Comparison of ENCODE assay signal across 29 cellular contexts in the genomic region with DNA sequence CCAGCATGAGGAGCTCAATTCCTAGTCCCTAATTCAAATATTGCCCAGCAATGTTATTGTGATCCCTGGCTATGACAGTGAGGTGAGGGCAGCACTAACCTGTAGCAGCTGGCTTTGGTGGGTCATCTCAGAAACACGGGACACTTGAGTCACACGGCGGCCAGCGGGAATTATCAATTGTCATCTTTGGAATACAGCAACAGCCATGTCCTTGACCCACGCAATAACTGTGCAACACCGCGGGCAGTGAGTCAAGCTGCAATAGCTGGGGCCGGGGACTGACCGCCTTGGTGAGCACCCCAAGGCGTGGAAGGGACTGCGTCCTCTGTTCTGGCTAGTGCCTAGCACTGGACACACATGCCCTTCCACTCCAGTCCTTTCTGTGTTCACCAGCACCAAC.
A peak's percentile ranks its signal among the peaks of the same experiment; 100 is the strongest.
DNase-seq lines count a peak whose midpoint lies in the region; ATAC-seq, FAIRE-seq and TF ChIP-seq lines count a peak whose summit lies in the region.
"Had no signal": no experiment of that assay in that cellular context is flagged by ENCODE, and none has a peak within 500 bp of the region (broad histone marks: within the 10 kb centered on the region; RNA-seq: fewer than 3 reads in every experiment).

No MANE protein-coding gene starts in this region.

- POLR2A ChIA-PET in K562 (lab: Yijun Ruan, JAX) = interaction anchor here (0.6 to 1.8 kb wide), 2 partner anchors 9 to 30 kb away, joined by 4 to 6 read pairs; no protein-coding TSS in a partner anchor

- no peak overlapping the region for H3K27ac Mint-ChIP-seq in glutamatergic neuron (ENCODE audit: unreplicated experiment)
- H3K27ac Mint-ChIP-seq: CD4-positive, alpha-beta memory T cell; CD4-positive, CD25-positive, alpha-beta regulatory T cell; CD8-positive, alpha-beta memory T cell had no signal

- no peak for TF ChIP-seq RAD21 in K562 (CRISPR knock-in tag; conservative IDR thresholded peaks at IDR 0.05 in 1 of 2, IDR thresholded peaks at IDR 0.05 in 1 of 2)

- H3K27me3 ChIP-seq in K562 (ENCODE audit: control insufficient read depth in 2 of 2, insufficient read depth in 2 of 2, low read length in 2 of 2) = peaks cover 28 to 30% of the 10 kb centered on the region in 2 experiments; a peak in 4 of 5 replicates
- H3K27me3 ChIP-seq in neuronal stem cell (ENCODE audit: control insufficient read depth in 3 of 3, insufficient read depth in 3 of 3, low read depth in 1 of 3, low read length in 3 of 3) = peaks cover 0 to 7% (median 0%) of the 10 kb centered on the region in 3 experiments
- no peaks in the 10 kb centered on the region for H3K27me3 ChIP-seq in trophoblast cell (ENCODE audit: insufficient read depth, low read length)
- H3K27me3 ChIP-seq: BE2C, BLaER1 had no signal

- H3K4ac ChIP-seq in neuronal stem cell (ENCODE audit: low read length) = no peak overlapping the region
- no peak overlapping the region for H3K4ac ChIP-seq in trophoblast cell (ENCODE audit: low read depth, low read length)

- no peaks in the 10 kb centered on the region for H3K36me3 ChIP-seq in K562 (ENCODE audit: control insufficient read depth, insufficient read depth, low read length)
- no peaks in the 10 kb centered on the region for H3K36me3 ChIP-seq in neuronal stem cell (replicated peaks in 1 of 2; ENCODE audit: control insufficient read depth in 2 of 2, insufficient read depth in 2 of 2, low read length in 2 of 2)
- no peaks in the 10 kb centered on the region for H3K36me3 ChIP-seq in trophoblast cell (ENCODE audit: control insufficient read depth in 1 of 2, insufficient read depth in 2 of 2, low read length in 2 of 2)
- H3K36me3 ChIP-seq: BE2C, BLaER1 had no signal

- H4K8ac ChIP-seq in neuronal stem cell (ENCODE audit: low read depth, low read length) (no peak overlapping the region), trophoblast cell (ENCODE audit: low read depth, low read length) (no peak overlapping the region)

- no peaks in the 10 kb centered on the region for H3K36me3 Mint-ChIP-seq in glutamatergic neuron (ENCODE audit: unreplicated experiment)
- H3K36me3 Mint-ChIP-seq: CD14-positive monocyte; CD4-positive, alpha-beta memory T cell; CD4-positive, CD25-positive, alpha-beta regulatory T cell; CD8-positive, alpha-beta memory T cell had no signal

- peak overlapping the region; percentile 38 for H3K18ac ChIP-seq in neuronal stem cell (ENCODE audit: low read length)
- no peak overlapping the region for H3K18ac ChIP-seq in trophoblast cell (ENCODE audit: low read length)

- H2AFZ ChIP-seq in K562 (ENCODE audit: low read depth, low read length) (no peak overlapping the region), neuronal stem cell (ENCODE audit: low read length) (no peak overlapping the region), trophoblast cell (ENCODE audit: insufficient read depth, low read length, poor library complexity) (no peak overlapping the region)

- H3K4me3 Mint-ChIP-seq in glutamatergic neuron (ENCODE audit: unreplicated experiment) = no peak overlapping the region
- H3K4me3 Mint-ChIP-seq: CD14-positive monocyte; CD4-positive, alpha-beta memory T cell; CD4-positive, CD25-positive, alpha-beta regulatory T cell; CD8-positive, alpha-beta memory T cell had no signal

- peak; percentile 57; the same call in 1 of the 2 replicates for TF ChIP-seq EP300 in K562 (IDR thresholded peaks at IDR 0.05; ENCODE audit: low read length)

- H3K9me3 ChIP-seq in K562 (replicated peaks; ENCODE audit: control insufficient read depth, insufficient read depth, low read depth, low read length) = no peaks in the 10 kb centered on the region
- H3K9me3 ChIP-seq in neuronal stem cell (replicated peaks in 1 of 2; ENCODE audit: control insufficient read depth in 2 of 2, insufficient read depth in 1 of 2, low read depth in 1 of 2, low read length in 2 of 2) = no peaks in the 10 kb centered on the region
- H3K9me3 ChIP-seq in trophoblast cell (ENCODE audit: insufficient read depth, low read depth, low read length) = no peaks in the 10 kb centered on the region
- H3K9me3 ChIP-seq: BE2C, BLaER1 had no signal

- no peak overlapping the region for H2BK120ac ChIP-seq in neuronal stem cell (ENCODE audit: low read depth, low read length)
- H2BK120ac ChIP-seq in trophoblast cell (ENCODE audit: insufficient read depth, low read length, poor library complexity) = no peak overlapping the region

- H3K79me1 ChIP-seq in neuronal stem cell (ENCODE audit: low read depth, low read length) = no peaks in the 10 kb centered on the region
- no peaks in the 10 kb centered on the region for H3K79me1 ChIP-seq in trophoblast cell (ENCODE audit: low read length)

- no peak overlapping the region for H3K9ac ChIP-seq in K562 (ENCODE audit: insufficient read depth in 1 of 2, low read depth in 2 of 2, low read length in 2 of 2)
- H3K9ac ChIP-seq in neuronal stem cell (ENCODE audit: low read depth, low read length, poor library complexity) = peak overlapping the region; percentile 53
- no peak overlapping the region for H3K9ac ChIP-seq in trophoblast cell (ENCODE audit: low read length)
- H3K9ac ChIP-seq: BLaER1 had no signal

- H2AK5ac ChIP-seq in neuronal stem cell (ENCODE audit: low read depth, low read length) (peak overlapping the region; percentile 34), trophoblast cell (ENCODE audit: low read length) (no peak overlapping the region)

- peaks cover 3% of the 10 kb centered on the region for H3K4me1 Mint-ChIP-seq in glutamatergic neuron (ENCODE audit: low read depth, unreplicated experiment)
- H3K4me1 Mint-ChIP-seq: CD14-positive monocyte; CD4-positive, alpha-beta memory T cell; CD4-positive, CD25-positive, alpha-beta regulatory T cell; CD8-positive, alpha-beta memory T cell had no signal

- no peak overlapping the region for H3K14ac ChIP-seq in neuronal stem cell (ENCODE audit: low read length)
- H3K14ac ChIP-seq in trophoblast cell (ENCODE audit: low read length) = no peak overlapping the region

- peak; percentile 74 for ATAC-seq in K562
- ATAC-seq: GM12878 had no signal

- H2BK5ac ChIP-seq in neuronal stem cell (ENCODE audit: low read length) (no peak overlapping the region), trophoblast cell (ENCODE audit: low read depth, low read length, poor library complexity) (no peak overlapping the region)

- H3K4me3 ChIP-seq in K562 = no peak overlapping the region
- peak overlapping the region in 1 of 2 donors; percentile 35 for H3K4me3 ChIP-seq in neuronal stem cell (ENCODE audit: low read length in 2 of 2)
- H3K4me3 ChIP-seq in trophoblast cell (ENCODE audit: low read depth, low read length) = no peak overlapping the region
- H3K4me3 ChIP-seq: BLaER1, GM12878 had no signal

- no peak overlapping the region for H4K12ac ChIP-seq in trophoblast cell (ENCODE audit: low read depth, low read length)

- H2BK15ac ChIP-seq in neuronal stem cell (ENCODE audit: low read length) = no peak overlapping the region

- H2BK12ac ChIP-seq in neuronal stem cell (ENCODE audit: low read length) (no peak overlapping the region), trophoblast cell (ENCODE audit: low read length) (no peak overlapping the region)

- in situ Hi-C loops in K562 (cut with MboI) = no loop called here

- H3K27ac ChIP-seq in K562 (ENCODE audit: extremely low read depth, low read depth, low read length) (no peak overlapping the region), neuronal stem cell (replicated peaks; ENCODE audit: low read length) (no peak overlapping the region), trophoblast cell (ENCODE audit: low read depth, low read length) (no peak overlapping the region)
- H3K27ac ChIP-seq: BLaER1 had no signal

- H3K9me3 Mint-ChIP-seq in glutamatergic neuron (ENCODE audit: unreplicated experiment) = peaks cover 6% of the 10 kb centered on the region
- H3K9me3 Mint-ChIP-seq: CD4-positive, alpha-beta memory T cell; CD8-positive, alpha-beta memory T cell had no signal

- H3K4me2 ChIP-seq in K562 (ENCODE audit: insufficient read depth, low read length) (no peak overlapping the region), neuronal stem cell (ENCODE audit: insufficient read depth, low read length, poor library complexity, severe bottlenecking) (no peak overlapping the region), trophoblast cell (ENCODE audit: low read length) (no peak overlapping the region)
- H3K4me2 ChIP-seq: BLaER1 had no signal

- H3K9me1 ChIP-seq in K562 (ENCODE audit: control insufficient read depth, insufficient read depth, low read length) = no peaks in the 10 kb centered on the region

- CTCF ChIA-PET in K562 (lab: Yijun Ruan, JAX; ENCODE audit: low intra/inter-chr PET ratio) = no interaction called here

- no peak for FAIRE-seq in K562 (lab: Jason Lieb, UNC)
- FAIRE-seq: A204.1, GM12878, GM12892, GM18507 had no signal

- no peak overlapping the region for H4K91ac ChIP-seq in neuronal stem cell (ENCODE audit: low read depth, low read length, poor library complexity)
- H4K91ac ChIP-seq in trophoblast cell (ENCODE audit: low read depth, low read length) = no peak overlapping the region

- no peak overlapping the region for H3K23ac ChIP-seq in neuronal stem cell (ENCODE audit: low read depth, low read length, poor library complexity)
- H3K23ac ChIP-seq in trophoblast cell (ENCODE audit: low read length) = no peak overlapping the region

- H3K4me1 ChIP-seq in K562 (replicated peaks in 1 of 2; ENCODE audit: control insufficient read depth in 2 of 2, insufficient read depth in 2 of 2, low read length in 2 of 2) (no peaks in the 10 kb centered on the region), neuronal stem cell (ENCODE audit: control insufficient read depth in 2 of 2, insufficient read depth in 1 of 2, low read depth in 1 of 2, low read length in 2 of 2) (peaks cover 0 to 7% of the 10 kb centered on the region in 2 donors), trophoblast cell (ENCODE audit: control insufficient read depth in 1 of 2, insufficient read depth in 2 of 2, low read length in 2 of 2) (no peaks in the 10 kb centered on the region)
- H3K4me1 ChIP-seq: BE2C, BLaER1 had no signal

- H3K79me2 ChIP-seq in K562 (ENCODE audit: control insufficient read depth, insufficient read depth, low read length) (no peaks in the 10 kb centered on the region), trophoblast cell (ENCODE audit: control insufficient read depth, insufficient read depth, low read length, poor library complexity) (no peaks in the 10 kb centered on the region)

- 3% methylated on average over 11 of the region's 11 CpGs for WGBS in K562 (ENCODE audit: insufficient coverage, low coverage, missing lambda C conversion rate)
- no CpG with 5 or more reads among the region's 11 CpGs for WGBS in neuronal stem cell (ENCODE audit: extremely low coverage in 2 of 2, insufficient read length in 2 of 2, insufficient replicate concordance in 1 of 2), 2 donors
- no CpG with 5 or more reads among the region's 11 CpGs for WGBS in trophoblast cell (ENCODE audit: extremely low coverage, insufficient coverage, insufficient read length)

- TF ChIP-seq POLR2A in K562 (conservative IDR thresholded peaks at IDR 0.05) = no peak

- H3K27me3 Mint-ChIP-seq in glutamatergic neuron (ENCODE audit: unreplicated experiment) = peaks cover 3% of the 10 kb centered on the region
- H3K27me3 Mint-ChIP-seq: CD4-positive, alpha-beta memory T cell had no signal

- TF ChIP-seq CTCF in K562 (IDR thresholded peaks at IDR 0.05 in 2 of 3, conservative IDR thresholded peaks at IDR 0.05 in 1 of 3; ENCODE audit: insufficient read depth in 2 of 3, low read depth in 1 of 3, low read length in 3 of 3) = no peak
- no peak for TF ChIP-seq CTCF in glutamatergic neuron (IDR thresholded peaks at IDR 0.05; ENCODE audit: partially characterized antibody, unreplicated experiment)

- H4K20me1 ChIP-seq in K562 (replicated peaks; ENCODE audit: control insufficient read depth, insufficient read depth, low read length) = no peaks in the 10 kb centered on the region
- H4K20me1 ChIP-seq: BLaER1 had no signal

- peak; percentile 41 for DNase-seq in activated effector memory CD4-positive, alpha-beta T cell treated with anti-CD3 and anti-CD28 coated beads, Interleukin-2, amount 50 U/mL, for 16 hours
- DNase-seq in activated effector memory CD4-positive, alpha-beta T cell treated with Interleukin-2 at 50 U/mL for 16 hours = no peak
- DNase-seq in K562 (ENCODE audit: extremely low read depth in 1 of 4, low spot score in 3 of 4) (no peak), neuronal stem cell (ENCODE audit: low spot score) (no peak), trophoblast cell (peak; percentile 8 to 39), glutamatergic neuron (no peak), midbrain (lab: John Stamatoyannopoulos, UW) (no peak), NCI-H526 treated with DMSO at 0.1 percent for 48 hours (lab: John Stamatoyannopoulos, UW) (no peak)
- DNase-seq: 8988T; ACHN; BE2C; C1 segment of cervical spinal cord; CD4-positive, alpha-beta memory T cell; CD4-positive, CD25-positive, alpha-beta regulatory T cell; CD8-positive, alpha-beta memory T cell; COR-L47; DMS 273 treated with DMSO at 0.1 percent for 48 hours; DMS153; DMS53; DMS79; DND-41; EL; GDM1 had no signal

- BruUV-seq in K562 (replicated peaks; lab: Mats Ljungman, UMichigan) = no TSS peak

- intact Hi-C loops in K562 (cut with micrococcal nuclease) = loop anchor here (5.0 kb wide), 1 partner anchor 78 kb away; no protein-coding TSS in a partner anchor

Comparison
In these comparisons a context has a peak if more than half of its experiments do, and no peak if none do; other contexts are left out.
1. DNase-seq: peak in activated effector memory CD4-positive, alpha-beta T cell treated with anti-CD3 and anti-CD28 coated beads, Interleukin-2, amount 50 U/mL, for 16 hours (single experiment) and trophoblast cell (2 of 2); none in activated effector memory CD4-positive, alpha-beta T cell treated with Interleukin-2 at 50 U/mL for 16 hours (single experiment), K562 (0 of 4), neuronal stem cell (single experiment), glutamatergic neuron (single experiment), midbrain (single experiment) and NCI-H526 treated with DMSO at 0.1 percent for 48 hours (single experiment).